7 cellular contexts compared by ENCODE assay signal in the genomic region with DNA sequence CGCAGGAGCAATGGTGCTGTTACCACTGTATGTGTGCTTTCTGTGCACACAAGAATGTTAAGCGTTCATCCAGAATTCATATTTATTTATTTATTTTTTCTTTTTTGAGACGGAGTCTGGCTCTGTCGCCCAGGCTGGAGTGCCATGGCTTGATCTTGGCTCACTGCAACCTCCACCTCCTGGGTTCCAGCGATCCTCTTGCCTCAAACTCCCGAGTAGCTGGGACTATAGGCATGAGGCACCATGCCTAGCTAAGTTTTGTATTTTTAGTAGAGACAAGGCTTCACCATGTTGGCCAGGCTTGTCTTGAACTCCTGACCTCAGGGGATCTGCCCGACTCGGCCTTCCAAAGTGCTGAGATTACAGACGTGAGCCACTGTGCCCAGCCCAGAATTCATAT.
A peak's percentile ranks its signal among the peaks of the same experiment; 100 is the strongest.
DNase-seq lines count a peak whose midpoint lies in the region; ATAC-seq and TF ChIP-seq lines count a peak whose summit lies in the region.
"Not testable (repeated sequence)": the region's sequence is repeated elsewhere in the genome, so short reads cannot be mapped to it uniquely, and the experiment has no call there.

No MANE protein-coding gene starts in this region.

- H3K4me3 ChIP-seq in HL-60 (replicated peaks; ENCODE audit: insufficient read depth, low read length); mammary epithelial cell (replicated peaks in 1 of 3; ENCODE audit: insufficient read depth in 1 of 3, low read depth in 2 of 3, low read length in 3 of 3); heart left ventricle; lung; rectal smooth muscle tissue (ENCODE audit: low read length); testis: not testable (repeated sequence)

- DNase-seq in HL-60 (ENCODE audit: low read depth in 1 of 2, low spot score in 1 of 2); mammary epithelial cell; heart left ventricle; lung (ENCODE audit: low spot score); testis: not testable (repeated sequence)

- not testable (repeated sequence) for H3K36me3 ChIP-seq in mammary epithelial cell (ENCODE audit: insufficient read depth, low read length); heart left ventricle; lung (ENCODE audit: control insufficient read depth in 2 of 2, insufficient read depth in 2 of 2, low read length in 2 of 2); rectal smooth muscle tissue (ENCODE audit: control insufficient read depth, insufficient read depth, low read length); testis (ENCODE audit: low read depth, missing control alignments)

- not testable (repeated sequence) for H2AFZ ChIP-seq in mammary epithelial cell (ENCODE audit: low read depth, low read length)

- CTCF ChIA-PET in mammary epithelial cell (lab: Charles Lee; ENCODE audit: low non-redundant PET): not testable (repeated sequence)

- TF ChIP-seq CTCF in HL-60 (IDR thresholded peaks at IDR 0.05; ENCODE audit: insufficient read depth, low read length); mammary epithelial cell (conservative IDR thresholded peaks at IDR 0.05 in 1 of 2, IDR thresholded peaks at IDR 0.05 in 1 of 2; ENCODE audit: extremely low read depth in 1 of 2, insufficient read depth in 1 of 2, low read depth in 1 of 2, low read length in 2 of 2); heart left ventricle (IDR thresholded peaks at IDR 0.05); lung (IDR thresholded peaks at IDR 0.05; ENCODE audit: control extremely low read depth, extremely low read depth); testis (IDR thresholded peaks at IDR 0.05): not testable (repeated sequence)

- not testable (repeated sequence) for H4K20me1 ChIP-seq in mammary epithelial cell (ENCODE audit: insufficient read depth, low read length)

- not testable (repeated sequence) for BruUV-seq in mammary epithelial cell (replicated peaks; lab: Mats Ljungman, UMichigan)

- H3K79me2 ChIP-seq in mammary epithelial cell (ENCODE audit: insufficient read depth, low read length): not testable (repeated sequence)

- in situ Hi-C loops in mammary epithelial cell (cut with MboI; ENCODE audit: low sequenced_read_pairs in 2 of 2): not testable (repeated sequence)

- WGBS in mammary epithelial cell (ENCODE audit: low coverage, missing lambda C conversion rate): 95% methylated on average over 9 of the region's 9 CpGs
- 73 to 77% (median 74%) methylated on average over 9 of the region's 9 CpGs for WGBS in heart left ventricle, 4 donors
- WGBS in lung, 2 donors: 73 to 81% methylated on average over 9 of the region's 9 CpGs
- 80 to 86% methylated on average over 9 of the region's 9 CpGs for WGBS in testis, 2 donors

- TF ChIP-seq POLR2A in heart left ventricle (IDR thresholded peaks at IDR 0.05); testis (IDR thresholded peaks at IDR 0.05): not testable (repeated sequence)

- H3K27me3 ChIP-seq in HL-60 (ENCODE audit: insufficient read depth, poor library complexity, severe bottlenecking); mammary epithelial cell (ENCODE audit: insufficient read depth, low read length); heart left ventricle; lung (ENCODE audit: control insufficient read depth, insufficient read depth); rectal smooth muscle tissue (ENCODE audit: control insufficient read depth, insufficient read depth, low read length); testis: not testable (repeated sequence)

- H3K4me2 ChIP-seq in mammary epithelial cell (ENCODE audit: insufficient read depth, low read depth, low read length): peak overlapping the region; percentile 74

- intact Hi-C loops in mammary epithelial cell (cut with micrococcal nuclease): not testable (repeated sequence)
- intact Hi-C loops in heart left ventricle (cut with DNase I) (loop anchor here in 9 of 10 donors (5.0 to 10.0 kb wide), 10 partner anchors 37 to 183 kb away; a partner anchor contains a TSS), testis (cut with DNase I; ENCODE audit: low total_unique reads) (loop anchor here (10.0 kb wide), 1 partner anchor 90 kb away; no protein-coding TSS in a partner anchor)

- H3K9ac ChIP-seq in mammary epithelial cell (ENCODE audit: insufficient read depth, low read length); rectal smooth muscle tissue (ENCODE audit: low read length): not testable (repeated sequence)

- H3K4me1 ChIP-seq in mammary epithelial cell (ENCODE audit: insufficient read depth, low read length) (peaks cover 38% of the 10 kb centered on the region), heart left ventricle (peaks cover 0 to 47% (median 25%) of the 10 kb centered on the region in 12 donors), lung (ENCODE audit: control insufficient read depth in 2 of 2, insufficient read depth in 2 of 2, low read length in 2 of 2) (peaks cover 4 to 19% of the 10 kb centered on the region in 2 donors), testis (peaks cover 14% of the 10 kb centered on the region)
- not testable (repeated sequence) for H3K4me1 ChIP-seq in rectal smooth muscle tissue (ENCODE audit: control insufficient read depth, insufficient read depth, low read length)

- H3K9me3 ChIP-seq in mammary epithelial cell (replicated peaks; ENCODE audit: insufficient read depth, low read length); heart left ventricle; lung (ENCODE audit: control insufficient read depth in 2 of 2, insufficient read depth in 1 of 2, low read length in 1 of 2); testis: not testable (repeated sequence)

- dilution Hi-C loops in mammary epithelial cell (cut with HindIII; ENCODE audit: low sequenced_read_pairs): loop anchor here (5.0 kb wide), 2 partner anchors 42 to 107 kb away; no protein-coding TSS in a partner anchor

- peak; percentile 29 for ATAC-seq in SK-N-SH treated with all-trans-retinoic acid at 6 μM for 48 hours
- peak in 1 of 4 donors; percentile 16 for ATAC-seq in heart left ventricle
- ATAC-seq in lung (ENCODE audit: insufficient read depth, low FRiP score): not testable (repeated sequence)

- H3K27ac ChIP-seq in HL-60 (replicated peaks) (peak overlapping the region; percentile 78; the same call in 1 of the 2 replicates), mammary epithelial cell (ENCODE audit: insufficient read depth, low read depth, low read length) (peak overlapping the region; percentile 67), heart left ventricle (peak overlapping the region; percentile 56 to 92 (median 83)), lung (ENCODE audit: low read depth in 1 of 2, low read length in 1 of 2) (peak overlapping the region; percentile 76 to 92), rectal smooth muscle tissue (ENCODE audit: low read depth, low read length) (peak overlapping the region; percentile 78), testis (peak overlapping the region; percentile 55 to 70)
